ENCODE assay signal across 9 cellular contexts in the genomic region with DNA sequence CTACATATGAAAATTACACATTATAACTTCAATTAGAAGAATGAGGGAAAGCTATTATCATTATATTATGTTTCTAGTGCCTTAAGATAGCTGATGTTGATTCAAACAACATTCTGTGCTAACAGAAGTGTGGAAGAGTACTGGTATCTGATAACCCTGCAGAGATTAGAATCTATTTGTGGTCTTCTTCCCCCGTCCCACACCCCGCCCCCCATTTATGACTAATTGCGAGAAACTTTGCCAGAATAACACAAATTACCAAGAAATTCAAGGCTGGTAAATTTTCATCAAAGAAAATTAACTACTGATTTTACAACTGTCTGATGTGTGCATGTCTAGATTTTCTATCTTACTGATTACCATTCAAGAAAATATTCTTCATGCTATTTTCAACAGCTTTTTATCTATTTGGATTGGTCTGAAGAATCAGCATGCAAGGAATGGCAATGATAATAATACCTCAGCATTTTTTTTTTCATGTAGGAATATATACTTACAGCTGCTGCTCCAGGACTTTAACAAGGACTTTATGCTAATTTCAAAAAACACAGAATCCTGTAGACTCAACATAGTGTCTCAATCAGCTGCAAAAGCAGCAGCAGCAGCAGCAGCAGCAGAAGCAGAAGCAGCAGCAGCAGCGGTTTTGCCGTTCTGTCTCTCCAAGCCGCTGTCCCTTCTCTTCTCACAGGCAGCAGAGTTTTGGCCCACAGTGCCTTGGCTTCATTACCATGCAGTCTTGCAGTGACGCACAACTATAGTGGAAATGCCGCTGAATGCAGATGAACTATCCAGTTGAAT.
DNase-seq lines count a peak whose midpoint lies in the region; ATAC-seq and TF ChIP-seq lines count a peak whose summit lies in the region.
"Had no signal": no experiment of that assay in that cellular context is flagged by ENCODE, and none has a peak within 500 bp of the region (broad histone marks: within the 10 kb centered on the region; RNA-seq: fewer than 3 reads in every experiment).

No MANE protein-coding gene starts in this region.

- ATAC-seq in T-cell (replicated peaks in 1 of 4) (peak in 3 of 4 experiments; percentile 53 to 65 (median 54)), natural killer cell (peak in 2 of 3 donors; percentile 44 to 46), HG03108 (IDR thresholded peaks at IDR 0.05; ENCODE audit: unreplicated experiment) (no peak)

- H3K4me1 Mint-ChIP-seq in T-cell, result peaks cover 46 to 53% (median 49%) of the 10 kb centered on the region in 3 donors
- peaks cover 47 to 50% of the 10 kb centered on the region in 2 donors for H3K4me1 Mint-ChIP-seq in natural killer cell

- no peaks in the 10 kb centered on the region for H3K9me3 ChIP-seq in AG04450 (ENCODE audit: control insufficient read depth, insufficient read depth, low read length)
- no peaks in the 10 kb centered on the region for H3K9me3 ChIP-seq in tibial artery
- H3K9me3 ChIP-seq: SJSA1 had no signal

- intact Hi-C loops in natural killer cell (cut with micrococcal nuclease) (no loop called here), tibial artery (cut with DNase I; ENCODE audit: low total_unique reads) (no loop called here)

- H3K36me3 ChIP-seq in tibial artery, result no peaks in the 10 kb centered on the region
- H3K36me3 ChIP-seq: SJSA1 had no signal

- POLR2A ChIA-PET in AG04450 (lab: Yijun Ruan, JAX), result no interaction called here
- POLR2A ChIA-PET in T-cell (lab: Charles Lee), result interaction anchor here (0.6 kb wide), 4 partner anchors 8 to 90 kb away, joined by 3 read pairs; no protein-coding TSS in a partner anchor

- peaks cover 0 to 63% (median 28%) of the 10 kb centered on the region in 4 donors for H3K4me1 ChIP-seq in tibial artery

- H3K9me3 Mint-ChIP-seq in T-cell (no peaks in the 10 kb centered on the region), natural killer cell (no peaks in the 10 kb centered on the region)

- H3K27ac ChIP-seq in AG04450 (ENCODE audit: low read depth, low read length) (peak overlapping the region; percentile 23), cingulate gyrus (ENCODE audit: low read depth, low read length) (peak overlapping the region; percentile 67), tibial artery (no peak overlapping the region)
- H3K27ac ChIP-seq: SJSA1 had no signal

- CTCF ChIA-PET in AG04450 (lab: Charles Lee) (interaction anchor here (0.5 to 2.5 kb wide), 4 partner anchors 11 to 207 kb away, joined by 3 to 7 read pairs (median 5); no protein-coding TSS in a partner anchor), T-cell (lab: Charles Lee) (interaction anchor here (0.6 to 1.2 kb wide), 2 partner anchors 11 to 53 kb away, joined by 3 to 5 read pairs; no protein-coding TSS in a partner anchor)

- H3K4me3 Mint-ChIP-seq in T-cell (no peak overlapping the region), natural killer cell (no peak overlapping the region)

- DNase-seq in AG04450 (ENCODE audit: low read depth, low spot score), result peak; percentile 32
- peak in 8 of 34 experiments; percentile 3 to 19 (median 6) for DNase-seq in T-cell
- DNase-seq in natural killer cell, result no peak
- DNase-seq in tibial artery, result peak; percentile 39 to 68
- DNase-seq in GDM1 (lab: John Stamatoyannopoulos, UW), result no peak
- DNase-seq in 8988T, result no peak

- peaks cover 15% of the 10 kb centered on the region for H3K36me3 Mint-ChIP-seq in T-cell
- no peaks in the 10 kb centered on the region for H3K36me3 Mint-ChIP-seq in natural killer cell

- H3K4me3 ChIP-seq in AG04450 (ENCODE audit: low read depth, low read length) (no peak overlapping the region), tibial artery (peak overlapping the region in 1 of 2 donors; percentile 25)
- H3K4me3 ChIP-seq: SJSA1 had no signal

- TF ChIP-seq CTCF in AG04450 (IDR thresholded peaks at IDR 0.05; ENCODE audit: low read depth, low read length), result no peak
- TF ChIP-seq CTCF in natural killer cell (IDR thresholded peaks at IDR 0.05), result no peak
- TF ChIP-seq CTCF in tibial artery (IDR thresholded peaks at IDR 0.05), result no peak

- H3K27me3 ChIP-seq in AG04450 (ENCODE audit: control insufficient read depth, insufficient read depth, low read length) (no peaks in the 10 kb centered on the region), tibial artery (no peaks in the 10 kb centered on the region)
- H3K27me3 ChIP-seq: SJSA1 had no signal

- H3K27ac Mint-ChIP-seq in T-cell (peak overlapping the region in 1 of 2 donors; percentile 71), natural killer cell (peak overlapping the region; percentile 56 to 74)

- H3K27me3 Mint-ChIP-seq in T-cell, result no peaks in the 10 kb centered on the region
- H3K27me3 Mint-ChIP-seq in natural killer cell (ENCODE audit: low read depth in 2 of 2), result no peaks in the 10 kb centered on the region

Comparison
In these comparisons a context has a peak if more than half of its experiments do, and no peak if none do; other contexts are left out.
1. DNase-seq: peak in AG04450 (single experiment) and tibial artery (2 of 2); none in natural killer cell (single experiment), GDM1 (single experiment) and 8988T (single experiment).
2. H3K27ac ChIP-seq: peak in AG04450 (single experiment) and cingulate gyrus (single experiment); none in tibial artery (0 of 2).